In genomic region chr6:152716322-152716721, GRCh38 we compare ENCODE assay signal across 17 cellular contexts. TPM values are rescaled to one million over a fixed set of nuclear protein-coding genes. Genes with fewer than 3 reads are reported as not detected.
"Had no signal": no experiment of that assay in that cellular context is flagged by ENCODE, and none has a peak within 500 bp of the region (broad histone marks: within the 10 kb centered on the region; RNA-seq: fewer than 3 reads in every experiment).

No MANE protein-coding gene starts in this region.

- H3K4me3 Mint-ChIP-seq: activated CD8-positive, alpha-beta T cell treated with anti-CD3 and anti-CD28 coated beads for 36 hours; activated naive CD8-positive, alpha-beta T cell; nephron progenitor cell; T-helper 17 cell; WTC11 had no signal

- H3K4me1 ChIP-seq: sigmoid colon, stomach, testis, upper lobe of right lung had no signal

- H3K27me3 ChIP-seq: sigmoid colon, stomach, testis, upper lobe of right lung had no signal

- H3K36me3 ChIP-seq: sigmoid colon, stomach, upper lobe of right lung had no signal

- H3K9me3 ChIP-seq: testis, upper lobe of right lung had no signal

- H3K4me1 Mint-ChIP-seq: T-helper 17 cell had no signal

- H3K36me3 Mint-ChIP-seq: activated naive CD8-positive, alpha-beta T cell had no signal

- DNase-seq: activated CD4-positive, alpha-beta T cell treated with anti-CD3 and anti-CD28 coated beads for 4 hours; activated CD8-positive, alpha-beta T cell treated with anti-CD3 and anti-CD28 coated beads for 36 hours; activated gamma-delta T cell; activated T-cell treated with anti-CD3 and anti-CD28 coated beads, Interleukin-2, amount 50 U/mL, for 48 hours; amniotic stem cell; caudate nucleus; foreskin melanocyte; head of caudate nucleus; nephron progenitor cell; sigmoid colon; stimulated activated CD4-positive, alpha-beta T cell treated with anti-CD3 and anti-CD28 coated beads, Interleukin-1b, Interleukin-23, amount 100 ng/mL, for 48 hours; stomach; T-helper 17 cell; testis; upper lobe of right lung had no signal

- H3K27ac ChIP-seq: sigmoid colon, stomach, testis, upper lobe of right lung had no signal

- H3K27me3 Mint-ChIP-seq: activated CD8-positive, alpha-beta T cell treated with anti-CD3 and anti-CD28 coated beads for 36 hours; activated naive CD8-positive, alpha-beta T cell; T-helper 17 cell had no signal

- H3K4me3 ChIP-seq: sigmoid colon, stomach, testis, upper lobe of right lung had no signal

- H3K27ac Mint-ChIP-seq: activated CD8-positive, alpha-beta T cell treated with anti-CD3 and anti-CD28 coated beads for 36 hours; activated naive CD8-positive, alpha-beta T cell; nephron progenitor cell; T-helper 17 cell; WTC11 had no signal

RNA-seq across cellular contexts. Expression of gene MYCT1, which starts 18.6 kb away (rescaled TPM):
- total RNA-seq: activated CD8-positive, alpha-beta T cell treated with anti-CD3 and anti-CD28 coated beads for 36 hours had no signal

RNA-seq across cellular contexts. Expression of gene VIP, which starts 34.3 kb away (rescaled TPM):
- total RNA-seq: activated CD8-positive, alpha-beta T cell treated with anti-CD3 and anti-CD28 coated beads for 36 hours; T-helper 17 cell; WTC11 had no signal
